In the genomic region with DNA sequence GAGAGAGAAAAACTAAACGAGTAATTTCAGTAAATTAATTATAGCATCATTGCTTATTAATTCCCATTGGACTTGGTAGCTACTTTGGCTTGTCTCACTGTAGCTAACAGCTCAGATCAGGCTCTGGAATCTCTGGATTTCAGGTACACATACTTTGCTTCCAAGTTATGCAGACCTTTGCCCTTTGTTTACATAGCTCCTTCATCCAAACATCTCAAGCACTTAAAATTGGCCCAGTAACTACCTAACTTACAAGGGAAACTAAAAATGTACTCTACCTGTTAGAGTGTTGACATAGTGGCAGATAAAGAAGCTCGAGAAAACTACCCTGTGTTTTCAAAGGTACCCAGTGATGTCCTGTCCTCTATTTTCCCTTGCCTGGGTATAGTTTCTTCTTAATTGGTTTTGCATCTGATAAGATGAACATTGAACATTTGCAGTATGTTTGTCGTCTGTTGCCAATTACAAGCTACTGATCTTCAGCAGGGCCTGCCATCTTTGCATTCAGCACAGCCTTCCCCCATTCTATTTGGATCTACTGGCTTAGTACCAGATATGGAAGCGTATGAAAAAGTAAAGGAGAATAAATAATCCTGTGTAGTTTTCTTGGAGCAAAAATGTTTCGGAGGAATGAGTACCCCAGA, we compare ENCODE assay signal across 22 cellular contexts.
"Had no signal": no experiment of that assay in that cellular context is flagged by ENCODE, and none has a peak within 500 bp of the region (broad histone marks: within the 10 kb centered on the region; RNA-seq: fewer than 3 reads in every experiment).

No MANE protein-coding gene starts in this region.

- ATAC-seq: effector memory CD8-positive, alpha-beta T cell; gastroesophageal sphincter; left cardiac atrium; left ventricle myocardium superior; natural killer cell; stimulated activated naive B cell treated with anti-CD40 and anti-IgM and Interleukin-4, amounts not matched to agents 10 μg/mL and 1 μg/mL and 100 μg/mL, for 72 hours had no signal

- H3K36me3 Mint-ChIP-seq: mesothelial cell of epicardium; natural killer cell; stimulated activated naive B cell treated with anti-CD40 and anti-IgM and Interleukin-4, amounts not matched to agents 10 μg/mL and 1 μg/mL and 100 μg/mL, for 72 hours had no signal

- H3K9me3 ChIP-seq: esophagus muscularis mucosa, gastroesophageal sphincter, right atrium auricular region, sigmoid colon, stomach, thoracic aorta, transverse colon had no signal

- H3K4me1 Mint-ChIP-seq: natural killer cell; stimulated activated naive B cell treated with anti-CD40 and anti-IgM and Interleukin-4, amounts not matched to agents 10 μg/mL and 1 μg/mL and 100 μg/mL, for 72 hours had no signal

- FAIRE-seq: kidney, urothelium cell line had no signal

- H3K27ac Mint-ChIP-seq: effector memory CD8-positive, alpha-beta T cell; mesothelial cell of epicardium; natural killer cell; stimulated activated naive B cell treated with anti-CD40 and anti-IgM and Interleukin-4, amounts not matched to agents 10 μg/mL and 1 μg/mL and 100 μg/mL, for 72 hours had no signal

- DNase-seq: cortex of kidney; effector memory CD8-positive, alpha-beta T cell; kidney; left cardiac atrium; left ventricle myocardium superior; natural killer cell; sigmoid colon; stimulated activated CD4-positive, alpha-beta T cell treated with anti-CD3 and anti-CD28 coated beads, Interleukin-2, amount 100 ng/mL, for 24 hours; stimulated activated CD4-positive, alpha-beta T cell treated with anti-CD3 and anti-CD28 coated beads, Interleukin-4, amount 100 ng/mL, for 4 hours; stimulated activated naive B cell treated with anti-CD40 and anti-IgM and Interleukin-4, amounts not matched to agents 10 μg/mL and 1 μg/mL and 100 μg/mL, for 72 hours; stomach; substantia nigra; transverse colon had no signal

- H3K4me3 ChIP-seq: esophagus muscularis mucosa, gastroesophageal sphincter, right atrium auricular region, sigmoid colon, skin epidermis, stomach, thoracic aorta, transverse colon had no signal

- H3K27me3 Mint-ChIP-seq: effector memory CD8-positive, alpha-beta T cell had no signal

- H3K4me3 Mint-ChIP-seq: effector memory CD8-positive, alpha-beta T cell; mesothelial cell of epicardium; natural killer cell; neural crest cell; stimulated activated naive B cell treated with anti-CD40 and anti-IgM and Interleukin-4, amounts not matched to agents 10 μg/mL and 1 μg/mL and 100 μg/mL, for 72 hours had no signal

- H3K27me3 ChIP-seq: esophagus muscularis mucosa, gastroesophageal sphincter, right atrium auricular region, sigmoid colon, stomach, transverse colon had no signal

- H3K27ac ChIP-seq: epithelial cell of prostate, esophagus muscularis mucosa, gastroesophageal sphincter, right atrium auricular region, sigmoid colon, skin epidermis, stomach, thoracic aorta, transverse colon had no signal

- H3K9me3 Mint-ChIP-seq: mesothelial cell of epicardium, neural crest cell had no signal

- H3K36me3 ChIP-seq: esophagus muscularis mucosa, gastroesophageal sphincter, right atrium auricular region, sigmoid colon, stomach, thoracic aorta, transverse colon had no signal

- H3K4me1 ChIP-seq: gastroesophageal sphincter, right atrium auricular region, stomach, transverse colon had no signal
